In genomic region chr7:98013386-98013785, GRCh38 we compare ENCODE assay signal across 8 cellular contexts. TPM values are rescaled to one million over a fixed set of nuclear protein-coding genes. Genes with fewer than 3 reads are reported as not detected.
DNase-seq lines count a peak whose midpoint lies in the region; ATAC-seq and TF ChIP-seq lines count a peak whose summit lies in the region.
"Not testable (repeated sequence)": the region's sequence is repeated elsewhere in the genome, so short reads cannot be mapped to it uniquely, and the experiment has no call there.

No MANE protein-coding gene starts in this region.

- H3K4me3 ChIP-seq in brain microvascular endothelial cell (ENCODE audit: low read depth, low read length); smooth muscle cell: not testable (repeated sequence)

- not testable (repeated sequence) for H2AFZ ChIP-seq in smooth muscle cell (ENCODE audit: low read depth)

- not testable (repeated sequence) for H3K79me2 ChIP-seq in smooth muscle cell (ENCODE audit: low read depth)

- 21% methylated on average over 10 of the region's 10 CpGs for WGBS in smooth muscle cell (ENCODE audit: low lambda C conversion rate)

- not testable (repeated sequence) for H3K9ac ChIP-seq in smooth muscle cell (ENCODE audit: low read depth)

- in situ Hi-C loops in brain microvascular endothelial cell (cut with HindIII; ENCODE audit: low pct_ligation_motif_present, low sequenced_read_pairs) = not testable (repeated sequence)

- ATAC-seq in GM19035 (IDR thresholded peaks at IDR 0.05; ENCODE audit: unreplicated experiment) = peak; percentile 78
- ATAC-seq in HG03460 (IDR thresholded peaks at IDR 0.05; ENCODE audit: unreplicated experiment) = peak; percentile 73

- not testable (repeated sequence) for H3K27me3 ChIP-seq in brain microvascular endothelial cell (replicated peaks); smooth muscle cell (ENCODE audit: low read depth)

- not testable (repeated sequence) for H3F3A ChIP-seq in smooth muscle cell (ENCODE audit: low read depth)

- not testable (repeated sequence) for H3K9me3 ChIP-seq in smooth muscle cell (replicated peaks; ENCODE audit: low read depth)

- not testable (repeated sequence) for H3K36me3 ChIP-seq in brain microvascular endothelial cell (replicated peaks); smooth muscle cell (ENCODE audit: low read depth)

- H3K4me2 ChIP-seq in smooth muscle cell = not testable (repeated sequence)

- peak; percentile 43 for TF ChIP-seq CTCF in brain microvascular endothelial cell (IDR thresholded peaks at IDR 0.05; ENCODE audit: low read depth, low read length, missing control alignments)
- TF ChIP-seq CTCF in smooth muscle cell (IDR thresholded peaks at IDR 0.05; ENCODE audit: borderline replicate concordance, insufficient read depth, poor library complexity, severe bottlenecking) = peak; percentile 33

- not testable (repeated sequence) for H3K4me1 ChIP-seq in smooth muscle cell (ENCODE audit: low read depth)

- DNase-seq in COLO668 (lab: John Stamatoyannopoulos, UW; ENCODE audit: unreplicated experiment) (peak; percentile 61), NCI-H2107 (lab: John Stamatoyannopoulos, UW) (peak; percentile 66), SK-N-DZ (ENCODE audit: low spot score) (peak; percentile 84), brain microvascular endothelial cell (peak; percentile 36), inferior parietal cortex (ENCODE audit: extremely low spot score) (peak; percentile 73)
- DNase-seq in smooth muscle cell (lab: John Stamatoyannopoulos, UW; ENCODE audit: unreplicated experiment) = not testable (repeated sequence)

- not testable (repeated sequence) for H4K20me1 ChIP-seq in smooth muscle cell (ENCODE audit: low read depth)

- H3K27ac ChIP-seq in brain microvascular endothelial cell; smooth muscle cell (ENCODE audit: low read depth): not testable (repeated sequence)

RNA-seq across cellular contexts. Expression of gene OCM2, which starts 23.4 kb away (rescaled TPM):
- polyA plus RNA-seq in SK-N-DZ (2014; cell fraction: cytosol; rRNA removed) = not detected in 2 replicates
- not detected in 2 replicates for polyA plus RNA-seq in SK-N-DZ (2014; cell fraction: nucleus; rRNA removed)
- not detected in 2 replicates for total RNA-seq in smooth muscle cell
- polyA plus RNA-seq in smooth muscle cell = not detected in 2 replicates
